ENCODE assay signal across 12 cellular contexts in the genomic region with DNA sequence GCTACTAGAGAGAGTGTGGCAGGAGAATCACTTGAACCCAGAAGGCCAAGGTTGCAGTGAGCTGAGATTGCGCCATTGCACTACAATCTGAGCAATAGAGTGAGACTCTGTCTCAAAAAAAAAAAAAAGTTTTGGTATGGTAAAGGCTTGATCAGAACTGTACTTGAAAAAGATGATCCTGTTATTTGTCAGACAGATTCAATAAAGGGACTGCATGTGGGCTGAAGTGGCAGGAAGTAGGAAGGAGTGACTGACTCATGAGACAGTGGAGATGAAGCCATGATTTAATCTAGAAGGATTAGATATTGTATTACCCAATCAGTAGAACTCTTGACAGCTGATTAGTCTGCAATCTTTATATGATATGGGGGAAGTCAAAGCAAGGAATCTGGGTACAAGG. TPM values are rescaled to one million over a fixed set of nuclear protein-coding genes. Genes with fewer than 3 reads are reported as not detected.
DNase-seq lines count a peak whose midpoint lies in the region; ATAC-seq and TF ChIP-seq lines count a peak whose summit lies in the region.
"Had no signal": no experiment of that assay in that cellular context is flagged by ENCODE, and none has a peak within 500 bp of the region (broad histone marks: within the 10 kb centered on the region; RNA-seq: fewer than 3 reads in every experiment).

No MANE protein-coding gene starts in this region.

- no TSS peak for BruUV-seq in A673 (replicated peaks; lab: Mats Ljungman, UMichigan)

- H3K36me3 ChIP-seq in A673 (ENCODE audit: insufficient read depth, low read length, poor library complexity, severe bottlenecking) (no peaks in the 10 kb centered on the region), sigmoid colon (no peaks in the 10 kb centered on the region)

- intact Hi-C loops in A673 (cut with micrococcal nuclease; ENCODE audit: unreplicated experiment) (no loop called here), sigmoid colon (cut with DNase I) (loop anchor here (5.0 kb wide), 1 partner anchor 132 kb away; a partner anchor contains a TSS)

- TF ChIP-seq EP300 in sigmoid colon (IDR thresholded peaks at IDR 0.05), result no peak

- H3K27me3 ChIP-seq in A673 (replicated peaks; ENCODE audit: insufficient read depth, low read depth, low read length, poor library complexity) (no peaks in the 10 kb centered on the region), sigmoid colon (no peaks in the 10 kb centered on the region)

- H3K4me3 ChIP-seq in A673 (ENCODE audit: low read depth, low read length, poor library complexity, severe bottlenecking) (no peak overlapping the region), foreskin fibroblast (ENCODE audit: low read depth in 1 of 2, low read length in 2 of 2) (no peak overlapping the region), sigmoid colon (no peak overlapping the region)

- POLR2A ChIA-PET in A673 (lab: Charles Lee; ENCODE audit: low non-redundant PET), result no interaction called here

- peak; percentile 38 for DNase-seq in A673 (ENCODE audit: low spot score)
- DNase-seq in AG20443 (ENCODE audit: low spot score), result peak; percentile 14
- peak; percentile 60 for DNase-seq in RKO (ENCODE audit: low spot score)
- peak; percentile 67 to 75 for DNase-seq in foreskin fibroblast
- DNase-seq in NAMALWA (ENCODE audit: low spot score), result no peak
- DNase-seq in sigmoid colon, result no peak
- DNase-seq: aorta, NCI-H1417 treated with DMSO at 0.1 percent for 48 hours, NCI-H526 treated with DMSO at 0.1 percent for 48 hours, Right ventricle myocardium superior had no signal

- H3K27ac ChIP-seq in A673 (ENCODE audit: low read depth, low read length, poor library complexity, severe bottlenecking) (no peak overlapping the region), sigmoid colon (no peak overlapping the region)

- CTCF ChIA-PET in A673 (lab: Charles Lee), result no interaction called here

- no peaks in the 10 kb centered on the region for H3K4me1 ChIP-seq in A673 (ENCODE audit: insufficient read depth, low read length, poor library complexity, severe bottlenecking)
- H3K4me1 ChIP-seq in sigmoid colon, result peaks cover 0 to 16% (median 12%) of the 10 kb centered on the region in 4 donors

- no peak for TF ChIP-seq POLR2A in sigmoid colon (IDR thresholded peaks at IDR 0.05)

- TF ChIP-seq CTCF in A673 (conservative IDR thresholded peaks at IDR 0.05; ENCODE audit: low read depth, low read length), result no peak
- TF ChIP-seq CTCF in foreskin fibroblast (IDR thresholded peaks at IDR 0.05; ENCODE audit: low read depth, low read length), result no peak
- no peak for TF ChIP-seq CTCF in sigmoid colon (IDR thresholded peaks at IDR 0.05)

- H3K9me3 ChIP-seq in A673 (ENCODE audit: low read depth, low read length, poor library complexity, severe bottlenecking) (no peaks in the 10 kb centered on the region), sigmoid colon (no peaks in the 10 kb centered on the region)

- ATAC-seq in GM19467 (IDR thresholded peaks at IDR 0.05; ENCODE audit: unreplicated experiment), result no peak

- WGBS in sigmoid colon, 2 donors, result 93% methylated on average over 1 of the region's 1 CpG

RNA-seq across cellular contexts. Expression of a gene that starts 2.7 kb away (rescaled TPM):
- total RNA-seq in A673 (2021), result 12.2 and 14.8 TPM in 2 replicates
- 10 to 100 TPM; 11.4 to 18.0 (median 11.5) TPM for total RNA-seq in sigmoid colon
- polyA plus RNA-seq in sigmoid colon, result 10 to 100 TPM; 13.6 to 14.8 (median 14.4) TPM

RNA-seq across cellular contexts. Expression of a gene that starts 56.7 kb away (rescaled TPM):
- total RNA-seq in A673 (2021) (not detected in 2 replicates), sigmoid colon (10 to 100 TPM in 2 of 4 donors, 1 to 10 TPM in 2; 5.1 to 20.8 (median 13.6) TPM)
- 10 to 100 TPM in 1 of 3 donors, 1 to 10 TPM in 2; 1.2 to 23.4 (median 6.9) TPM for polyA plus RNA-seq in sigmoid colon
- total RNA-seq: kidney epithelial cell had no signal

Comparison
In these comparisons a context has a peak if more than half of its experiments do, and no peak if none do; other contexts are left out.
1. DNase-seq: peak in A673 (single experiment), AG20443 (single experiment), RKO (single experiment) and foreskin fibroblast (2 of 2); none in NAMALWA (single experiment) and sigmoid colon (single experiment).